ENCODE assay signal across 15 cellular contexts in the genomic region with DNA sequence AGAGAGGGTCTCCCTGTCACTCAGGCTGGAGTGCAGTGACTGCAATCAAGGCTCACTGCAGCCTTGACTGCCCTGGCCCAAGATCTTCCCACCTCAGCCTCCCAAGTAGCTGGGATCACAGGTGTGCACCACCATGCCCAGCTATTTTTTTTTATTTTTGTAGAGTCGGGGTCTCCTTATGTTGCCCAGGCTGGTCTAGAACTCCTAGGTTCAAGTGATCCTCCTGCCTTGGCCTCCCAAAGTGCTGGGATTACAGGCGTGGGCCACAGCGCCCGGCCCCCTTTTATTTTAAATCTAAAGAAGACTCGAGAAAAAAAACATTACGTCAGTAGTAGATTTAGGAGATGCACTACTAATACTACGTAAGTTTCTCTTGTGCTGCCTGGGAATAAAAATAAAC. TPM values are rescaled to one million over a fixed set of nuclear protein-coding genes. Genes with fewer than 3 reads are reported as not detected.
DNase-seq lines count a peak whose midpoint lies in the region; ATAC-seq and TF ChIP-seq lines count a peak whose summit lies in the region.
"Had no signal": no experiment of that assay in that cellular context is flagged by ENCODE, and none has a peak within 500 bp of the region (broad histone marks: within the 10 kb centered on the region; RNA-seq: fewer than 3 reads in every experiment).

No MANE protein-coding gene starts in this region.

- TF ChIP-seq CTCF in cardiac muscle cell (IDR thresholded peaks at IDR 0.05; ENCODE audit: low read depth, low read length), result no peak

- H3K27me3 Mint-ChIP-seq in effector memory CD8-positive, alpha-beta T cell, result peaks cover 7 to 18% of the 10 kb centered on the region in 2 donors
- peaks cover 7 to 9% of the 10 kb centered on the region in 2 donors for H3K27me3 Mint-ChIP-seq in natural killer cell treated with Interleukin-12 subunit alpha and Interleukin-12 subunit beta and Interleukin-15 and Interleukin-18, amount 100 ng/mL, for 72 hours
- H3K27me3 Mint-ChIP-seq: T-cell had no signal

- H3K9me3 ChIP-seq in cardiac muscle cell (ENCODE audit: low read depth) (no peaks in the 10 kb centered on the region), right cardiac atrium (ENCODE audit: control insufficient read depth, low read length) (no peaks in the 10 kb centered on the region)
- H3K9me3 ChIP-seq: spleen had no signal

- no peaks in the 10 kb centered on the region for H3K27me3 ChIP-seq in cardiac muscle cell
- H3K27me3 ChIP-seq in right cardiac atrium (ENCODE audit: control insufficient read depth, insufficient read depth), result no peaks in the 10 kb centered on the region

- DNase-seq in cardiac muscle cell (ENCODE audit: low read depth in 1 of 2, low spot score in 1 of 2) (no peak), right cardiac atrium (no peak), NCI-H1105 (lab: John Stamatoyannopoulos, UW) (no peak), HEK293T (ENCODE audit: extremely low spot score) (no peak), left colon (no peak)
- no peak for DNase-seq in effector memory CD8-positive, alpha-beta T cell
- no peak for DNase-seq in natural killer cell treated with Interleukin-12 subunit alpha and Interleukin-12 subunit beta and Interleukin-15 and Interleukin-18, amount 100 ng/mL, for 72 hours (ENCODE audit: low spot score)
- DNase-seq: activated CD4-positive, alpha-beta T cell treated with anti-CD3 and anti-CD28 coated beads for 36 hours; DMS79; NCI-H1436; NCI-H510A treated with DMSO at 0.1 percent for 48 hours had no signal

- POLR2A ChIA-PET in HEK293T (lab: Yijun Ruan, JAX), result interaction anchor here (1.0 kb wide), 1 partner anchor 11 kb away, joined by 3 read pairs; no protein-coding TSS in a partner anchor

- no peak overlapping the region for H3K4me3 Mint-ChIP-seq in effector memory CD8-positive, alpha-beta T cell
- H3K4me3 Mint-ChIP-seq in natural killer cell treated with Interleukin-12 subunit alpha and Interleukin-12 subunit beta and Interleukin-15 and Interleukin-18, amount 100 ng/mL, for 72 hours, result no peak overlapping the region

- no peak for ATAC-seq in right cardiac atrium
- no peak for ATAC-seq in effector memory CD8-positive, alpha-beta T cell (replicated peaks)
- ATAC-seq in natural killer cell treated with Interleukin-12 subunit alpha and Interleukin-12 subunit beta and Interleukin-15 and Interleukin-18, amount 100 ng/mL, for 72 hours, result no peak
- ATAC-seq in left colon, result no peak
- no peak for ATAC-seq in HG03159 (IDR thresholded peaks at IDR 0.05; ENCODE audit: unreplicated experiment)
- ATAC-seq: activated CD4-positive, alpha-beta T cell treated with anti-CD3 and anti-CD28 coated beads for 36 hours; K562 had no signal

- H3K4me1 ChIP-seq in cardiac muscle cell (ENCODE audit: low read depth) (peaks cover 22% of the 10 kb centered on the region), right cardiac atrium (ENCODE audit: control insufficient read depth, insufficient read depth, low read length) (peaks cover 6% of the 10 kb centered on the region)

- no peaks in the 10 kb centered on the region for H3K9me3 Mint-ChIP-seq in effector memory CD8-positive, alpha-beta T cell
- no peaks in the 10 kb centered on the region for H3K9me3 Mint-ChIP-seq in natural killer cell treated with Interleukin-12 subunit alpha and Interleukin-12 subunit beta and Interleukin-15 and Interleukin-18, amount 100 ng/mL, for 72 hours
- H3K9me3 Mint-ChIP-seq: T-cell had no signal

- intact Hi-C loops in right cardiac atrium (cut with DNase I) (loop anchor here in 2 of 4 donors (10.0 kb wide), 1 partner anchor 58 kb away; no protein-coding TSS in a partner anchor), left colon (cut with DNase I, micrococcal nuclease) (no loop called here)

- CTCF ChIA-PET in HEK293T (lab: Yijun Ruan, JAX), result interaction anchor here (1.1 kb wide), 1 partner anchor 12 kb away, joined by 3 read pairs; no protein-coding TSS in a partner anchor

- no peaks in the 10 kb centered on the region for H3K36me3 ChIP-seq in cardiac muscle cell
- H3K36me3 ChIP-seq: spleen had no signal

- H3K4me3 ChIP-seq in cardiac muscle cell (no peak overlapping the region), right cardiac atrium (ENCODE audit: low read length) (no peak overlapping the region)

- H3K27ac Mint-ChIP-seq in effector memory CD8-positive, alpha-beta T cell, result peak overlapping the region; percentile 90 to 98
- peak overlapping the region; percentile 64 to 82 for H3K27ac Mint-ChIP-seq in natural killer cell treated with Interleukin-12 subunit alpha and Interleukin-12 subunit beta and Interleukin-15 and Interleukin-18, amount 100 ng/mL, for 72 hours

- H3K27ac ChIP-seq in cardiac muscle cell (peak overlapping the region; percentile 97), right cardiac atrium (ENCODE audit: low read length) (no peak overlapping the region)

- WGBS in right cardiac atrium, result 91% methylated on average over 7 of the region's 7 CpGs

- H3K4me1 Mint-ChIP-seq in effector memory CD8-positive, alpha-beta T cell (ENCODE audit: low read depth in 2 of 2), result peaks cover 10 to 12% of the 10 kb centered on the region in 2 donors
- H3K4me1 Mint-ChIP-seq in natural killer cell treated with Interleukin-12 subunit alpha and Interleukin-12 subunit beta and Interleukin-15 and Interleukin-18, amount 100 ng/mL, for 72 hours (ENCODE audit: low read depth in 2 of 2), result peaks cover 11 to 13% of the 10 kb centered on the region in 2 donors

- H3K36me3 Mint-ChIP-seq in effector memory CD8-positive, alpha-beta T cell (ENCODE audit: insufficient read depth), result peaks cover 22% of the 10 kb centered on the region
- no peaks in the 10 kb centered on the region for H3K36me3 Mint-ChIP-seq in natural killer cell treated with Interleukin-12 subunit alpha and Interleukin-12 subunit beta and Interleukin-15 and Interleukin-18, amount 100 ng/mL, for 72 hours
- H3K36me3 Mint-ChIP-seq: T-cell had no signal

TF ChIP-seq in HEK293T, 16 proteins besides CTCF, POLR2A, EP300 and RAD21:
- no peak for TF ChIP-seq L3MBTL2 (conservative IDR thresholded peaks at IDR 0.05)
- no peak for TF ChIP-seq CTBP1 (IDR thresholded peaks at IDR 0.05; ENCODE audit: borderline replicate concordance)
- TF ChIP-seq ARNT (IDR thresholded peaks at IDR 0.05), result no peak
- no peak for TF ChIP-seq NFRKB (IDR thresholded peaks at IDR 0.05)
- TF ChIP-seq TARDBP (IDR thresholded peaks at IDR 0.05), result no peak
- TF ChIP-seq BHLHE40 (IDR thresholded peaks at IDR 0.05; ENCODE audit: borderline replicate concordance), result no peak
- TF ChIP-seq SUZ12 (IDR thresholded peaks at IDR 0.05), result no peak
- TF ChIP-seq, protein P1, sequence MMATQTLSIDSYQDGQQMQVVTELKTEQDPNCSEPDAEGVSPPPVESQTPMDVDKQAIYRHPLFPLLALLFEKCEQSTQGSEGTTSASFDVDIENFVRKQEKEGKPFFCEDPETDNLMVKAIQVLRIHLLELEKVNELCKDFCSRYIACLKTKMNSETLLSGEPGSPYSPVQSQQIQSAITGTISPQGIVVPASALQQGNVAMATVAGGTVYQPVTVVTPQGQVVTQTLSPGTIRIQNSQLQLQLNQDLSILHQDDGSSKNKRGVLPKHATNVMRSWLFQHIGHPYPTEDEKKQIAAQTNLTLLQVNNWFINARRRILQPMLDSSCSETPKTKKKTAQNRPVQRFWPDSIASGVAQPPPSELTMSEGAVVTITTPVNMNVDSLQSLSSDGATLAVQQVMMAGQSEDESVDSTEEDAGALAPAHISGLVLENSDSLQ (IDR thresholded peaks at IDR 0.05), result no peak
- no peak for TF ChIP-seq ELF4 (IDR thresholded peaks at IDR 0.05)
- TF ChIP-seq FOXM1 (IDR thresholded peaks at IDR 0.05; ENCODE audit: borderline replicate concordance), result no peak
- TF ChIP-seq ZNF384 (IDR thresholded peaks at IDR 0.05), result no peak
- no peak for TF ChIP-seq LEF1 (IDR thresholded peaks at IDR 0.05; ENCODE audit: borderline replicate concordance)
- no peak for TF ChIP-seq SP1 (IDR thresholded peaks at IDR 0.05)
- no peak for TF ChIP-seq FOXK2 (IDR thresholded peaks at IDR 0.05)
- TF ChIP-seq HDGF (IDR thresholded peaks at IDR 0.05; ENCODE audit: borderline replicate concordance), result no peak
- no peak for TF ChIP-seq FOXA1 (IDR thresholded peaks at IDR 0.05)

RNA-seq across cellular contexts. Expression of a gene that starts 14.3 kb away (rescaled TPM):
- total RNA-seq in cardiac muscle cell (44.3 and 66.0 TPM in 2 replicates), right cardiac atrium (100 to 1,000 TPM in 1 of 4 donors, 10 to 100 TPM in 3; 15.7 to 244 (median 46.3) TPM), left colon (100 to 1,000 TPM; 220 to 877 TPM)
- polyA plus RNA-seq in cardiac muscle cell (45.3 and 55.3 TPM in 2 replicates), right cardiac atrium (144 TPM)
- 10 to 100 TPM; 25.3 to 35.2 TPM for total RNA-seq in natural killer cell treated with Interleukin-12 subunit alpha and Interleukin-12 subunit beta and Interleukin-15 and Interleukin-18, amount 100 ng/mL, for 72 hours
